In the genomic region with DNA sequence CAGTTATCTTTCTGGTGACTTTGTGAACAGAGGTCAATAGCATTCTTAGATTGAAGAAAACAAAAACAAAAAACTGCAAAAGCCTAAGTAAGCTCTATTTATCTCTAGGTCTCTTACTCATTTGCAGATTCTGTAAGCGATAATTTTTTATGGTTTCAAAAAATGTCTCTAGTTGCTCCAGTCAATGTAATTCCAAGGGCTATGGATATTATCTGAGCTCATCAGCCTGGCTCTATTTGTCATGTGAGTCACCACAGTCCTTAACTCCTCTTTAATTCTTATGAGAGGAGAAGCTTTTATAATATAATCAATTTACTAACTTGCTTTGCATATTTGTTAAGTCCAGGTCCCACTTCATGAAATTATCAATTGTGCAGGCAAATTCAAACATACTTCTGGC, we compare ENCODE assay signal across 20 cellular contexts.
"Had no signal": no experiment of that assay in that cellular context is flagged by ENCODE, and none has a peak within 500 bp of the region (broad histone marks: within the 10 kb centered on the region; RNA-seq: fewer than 3 reads in every experiment).

No MANE protein-coding gene starts in this region.

- H3K9me3 ChIP-seq: tibial nerve, uterus had no signal

- DNase-seq: activated CD4-positive, alpha-beta T cell treated with anti-CD3 and anti-CD28 coated beads for 1 hour; activated CD8-positive, alpha-beta memory T cell treated with anti-CD3 and anti-CD28 coated beads for 24 hours; activated CD8-positive, alpha-beta memory T cell treated with anti-CD3 and anti-CD28 coated beads, Interleukin-2, amount 50 U/mL, for 48 hours; activated gamma-delta T cell; amniotic stem cell; dermis blood vessel endothelial cell; effector memory CD8-positive, alpha-beta T cell; foreskin melanocyte; glutamatergic neuron; hypothalamus; islet precursor cell; stimulated activated CD4-positive, alpha-beta T cell treated with anti-CD3 and anti-CD28 coated beads, Interleukin-2, amount 100 ng/mL, for 24 hours; T-helper 2 cell; uterus; WERI-Rb-1 had no signal

- H3K4me1 ChIP-seq: tibial nerve, uterus had no signal

- H3K27ac ChIP-seq: tibial nerve, uterus, WERI-Rb-1 had no signal

- H3K27me3 ChIP-seq: tibial nerve, uterus had no signal

- H3K4me3 ChIP-seq: lung, tibial nerve, uterus had no signal

- ATAC-seq: activated naive CD4-positive, alpha-beta T cell treated with anti-CD3 and anti-CD28 coated beads, Interleukin-2, amount 50 U/mL, for 72 hours; effector memory CD8-positive, alpha-beta T cell had no signal

- H3K4me3 Mint-ChIP-seq: effector memory CD8-positive, alpha-beta T cell; stimulated activated naive CD8-positive, alpha-beta T cell treated with anti-CD3 and anti-CD28 coated beads, Interleukin-15, Interleukin-2, amounts not matched to agents 100 ng/mL and 50 ng/mL, for 24 hours had no signal

- H3K27ac Mint-ChIP-seq: activated naive CD4-positive, alpha-beta T cell treated with anti-CD3 and anti-CD28 coated beads, Interleukin-2, amount 50 U/mL, for 72 hours; effector memory CD8-positive, alpha-beta T cell; progenitor cell of endocrine pancreas; stimulated activated naive CD8-positive, alpha-beta T cell treated with anti-CD3 and anti-CD28 coated beads, Interleukin-15, Interleukin-2, amounts not matched to agents 100 ng/mL and 50 ng/mL, for 24 hours had no signal

- H3K27me3 Mint-ChIP-seq: effector memory CD8-positive, alpha-beta T cell; progenitor cell of endocrine pancreas had no signal
